24 cellular contexts compared by ENCODE assay signal in the genomic region with DNA sequence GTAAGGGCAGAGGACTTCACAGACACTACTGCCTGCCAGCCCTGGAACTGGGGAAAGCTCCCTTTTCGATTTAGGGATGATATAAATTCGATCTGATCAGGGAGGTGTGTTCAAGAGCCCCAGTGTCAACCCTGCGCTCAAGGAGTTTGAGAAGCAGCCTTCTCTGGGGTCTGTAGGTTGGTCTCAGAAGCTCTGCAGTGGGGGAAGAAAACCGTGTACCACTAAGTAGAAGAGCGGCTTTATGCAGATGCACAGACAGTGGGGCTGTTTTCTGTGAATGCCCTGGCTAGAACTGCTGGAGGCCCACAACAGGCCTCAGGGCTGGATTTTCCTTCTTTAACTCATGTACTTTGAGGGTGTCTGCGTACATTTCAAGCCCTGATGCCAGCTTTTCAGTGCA. TPM values are rescaled to one million over a fixed set of nuclear protein-coding genes. Genes with fewer than 3 reads are reported as not detected.
DNase-seq lines count a peak whose midpoint lies in the region; ATAC-seq and TF ChIP-seq lines count a peak whose summit lies in the region.
"Had no signal": no experiment of that assay in that cellular context is flagged by ENCODE, and none has a peak within 500 bp of the region (broad histone marks: within the 10 kb centered on the region; RNA-seq: fewer than 3 reads in every experiment).

No MANE protein-coding gene starts in this region.

- no peak overlapping the region for H3K9ac ChIP-seq in HUES64 (ENCODE audit: low read depth, low read length)
- H3K9ac ChIP-seq: BLaER1 had no signal

- H3K4me3 ChIP-seq in HUES64 (ENCODE audit: low read length) (peak overlapping the region; percentile 49; the same call in 1 of the 2 replicates), hepatocyte (no peak overlapping the region), sigmoid colon (no peak overlapping the region), mucosa of descending colon (no peak overlapping the region)
- H3K4me3 ChIP-seq: BLaER1, SJCRH30 had no signal

- peak overlapping the region; percentile 52 for H3K27ac Mint-ChIP-seq in activated naive CD4-positive, alpha-beta T cell treated with anti-CD3 and anti-CD28 coated beads, Interleukin-2, amount 10 ng/mL, durations not matched to agents 7 days and 5 days
- H3K27ac Mint-ChIP-seq in activated naive CD4-positive, alpha-beta T cell treated with anti-CD3 and anti-CD28 coated beads for 36 hours: no peak overlapping the region
- H3K27ac Mint-ChIP-seq in progenitor cell of endocrine pancreas: peak overlapping the region; percentile 21
- H3K27ac Mint-ChIP-seq: CD4-positive, alpha-beta T cell had no signal

- no peak for TF ChIP-seq CTCF in hepatocyte (IDR thresholded peaks at IDR 0.05; ENCODE audit: poor library complexity)
- TF ChIP-seq CTCF in progenitor cell of endocrine pancreas (IDR thresholded peaks at IDR 0.05; ENCODE audit: unreplicated experiment): no peak
- TF ChIP-seq CTCF in sigmoid colon (IDR thresholded peaks at IDR 0.05): no peak
- no peak for TF ChIP-seq CTCF in mucosa of descending colon (IDR thresholded peaks at IDR 0.05)

- peaks cover 3% of the 10 kb centered on the region for H3K9me3 Mint-ChIP-seq in activated naive CD4-positive, alpha-beta T cell treated with anti-CD3 and anti-CD28 coated beads, Interleukin-2, amount 10 ng/mL, durations not matched to agents 7 days and 5 days
- H3K9me3 Mint-ChIP-seq in activated naive CD4-positive, alpha-beta T cell treated with anti-CD3 and anti-CD28 coated beads for 36 hours: peaks cover 2% of the 10 kb centered on the region
- H3K9me3 Mint-ChIP-seq in progenitor cell of endocrine pancreas (ENCODE audit: low read depth): no peaks in the 10 kb centered on the region

- no peaks in the 10 kb centered on the region for H3K79me2 ChIP-seq in hepatocyte

- no peaks in the 10 kb centered on the region for H4K20me1 ChIP-seq in hepatocyte (ENCODE audit: insufficient read depth, poor library complexity, severe bottlenecking)
- H4K20me1 ChIP-seq: BLaER1 had no signal

- 13% methylated on average over 6 of the region's 6 CpGs for WGBS in HUES64
- 61% methylated on average over 6 of the region's 6 CpGs for WGBS in hepatocyte (ENCODE audit: low lambda C conversion rate, missing lambda C conversion rate)
- WGBS in sigmoid colon, 2 donors: 33 to 35% methylated on average over 6 of the region's 6 CpGs

- no peak for TF ChIP-seq POLR2A in sigmoid colon (IDR thresholded peaks at IDR 0.05)

- no peaks in the 10 kb centered on the region for H3K9me2 ChIP-seq in hepatocyte (replicated peaks; ENCODE audit: insufficient read depth)

- peaks cover 14% of the 10 kb centered on the region for H3K36me3 Mint-ChIP-seq in activated naive CD4-positive, alpha-beta T cell treated with anti-CD3 and anti-CD28 coated beads, Interleukin-2, amount 10 ng/mL, durations not matched to agents 7 days and 5 days
- no peaks in the 10 kb centered on the region for H3K36me3 Mint-ChIP-seq in activated naive CD4-positive, alpha-beta T cell treated with anti-CD3 and anti-CD28 coated beads for 36 hours (ENCODE audit: low read depth)
- no peaks in the 10 kb centered on the region for H3K36me3 Mint-ChIP-seq in progenitor cell of endocrine pancreas (ENCODE audit: insufficient read depth)

- no peak for TF ChIP-seq EP300 in sigmoid colon (IDR thresholded peaks at IDR 0.05)

- CTCF ChIA-PET in activated naive CD4-positive, alpha-beta T cell treated with anti-CD3 and anti-CD28 coated beads, Interleukin-2, amount 10 ng/mL, durations not matched to agents 7 days and 5 days (lab: Charles Lee): no interaction called here
- CTCF ChIA-PET in activated naive CD4-positive, alpha-beta T cell treated with anti-CD3 and anti-CD28 coated beads for 36 hours (lab: Charles Lee): no interaction called here

- H3K4me1 Mint-ChIP-seq in activated naive CD4-positive, alpha-beta T cell treated with anti-CD3 and anti-CD28 coated beads, Interleukin-2, amount 10 ng/mL, durations not matched to agents 7 days and 5 days: peaks cover 2% of the 10 kb centered on the region
- peaks cover 10% of the 10 kb centered on the region for H3K4me1 Mint-ChIP-seq in activated naive CD4-positive, alpha-beta T cell treated with anti-CD3 and anti-CD28 coated beads for 36 hours (ENCODE audit: low read depth)
- H3K4me1 Mint-ChIP-seq in progenitor cell of endocrine pancreas (ENCODE audit: low read depth): peaks cover 3% of the 10 kb centered on the region

- H3K4me3 Mint-ChIP-seq in activated naive CD4-positive, alpha-beta T cell treated with anti-CD3 and anti-CD28 coated beads, Interleukin-2, amount 10 ng/mL, durations not matched to agents 7 days and 5 days: no peak overlapping the region
- H3K4me3 Mint-ChIP-seq in activated naive CD4-positive, alpha-beta T cell treated with anti-CD3 and anti-CD28 coated beads for 36 hours: no peak overlapping the region
- no peak overlapping the region for H3K4me3 Mint-ChIP-seq in progenitor cell of endocrine pancreas (ENCODE audit: low read depth)
- H3K4me3 Mint-ChIP-seq: CD4-positive, alpha-beta T cell had no signal

- H3K27me3 ChIP-seq in HUES64 (ENCODE audit: insufficient read depth, low read length) (peaks cover 97% of the 10 kb centered on the region), hepatocyte (peaks cover 91% of the 10 kb centered on the region), sigmoid colon (peaks cover 42 to 87% (median 67%) of the 10 kb centered on the region in 3 donors)

- H3K9me3 ChIP-seq in HUES64 (ENCODE audit: insufficient read depth, low read depth, low read length): no peaks in the 10 kb centered on the region
- H3K9me3 ChIP-seq in hepatocyte (ENCODE audit: low read depth): no peaks in the 10 kb centered on the region
- no peaks in the 10 kb centered on the region for H3K9me3 ChIP-seq in sigmoid colon
- no peaks in the 10 kb centered on the region for H3K9me3 ChIP-seq in mucosa of descending colon
- H3K9me3 ChIP-seq: SJCRH30 had no signal

- H3K27ac ChIP-seq in HUES64 (ENCODE audit: low read depth, low read length) (no peak overlapping the region), hepatocyte (peak overlapping the region; percentile 27), sigmoid colon (no peak overlapping the region)
- H3K27ac ChIP-seq: 22Rv1, BLaER1, HL-60, SJCRH30 had no signal

- no peak for ATAC-seq in mucosa of descending colon
- ATAC-seq in GM21447 (IDR thresholded peaks at IDR 0.05; ENCODE audit: unreplicated experiment): no peak

- H3K36me3 ChIP-seq in HUES64 (ENCODE audit: insufficient read depth, low read length) (no peaks in the 10 kb centered on the region), hepatocyte (replicated peaks; ENCODE audit: insufficient read depth, low read depth) (no peaks in the 10 kb centered on the region), sigmoid colon (no peaks in the 10 kb centered on the region), mucosa of descending colon (ENCODE audit: low read depth) (no peaks in the 10 kb centered on the region)
- H3K36me3 ChIP-seq: BLaER1, SJCRH30 had no signal

- intact Hi-C loops in activated naive CD4-positive, alpha-beta T cell treated with anti-CD3 and anti-CD28 coated beads for 36 hours (cut with micrococcal nuclease): no loop called here
- intact Hi-C loops in sigmoid colon (cut with DNase I) (no loop called here), mucosa of descending colon (cut with DNase I, micrococcal nuclease) (no loop called here)

- H2AFZ ChIP-seq in hepatocyte: no peak overlapping the region

- H3K4me1 ChIP-seq in HUES64 (ENCODE audit: insufficient read depth, low read length) (peaks cover 25% of the 10 kb centered on the region), hepatocyte (ENCODE audit: insufficient read depth) (peaks cover 6% of the 10 kb centered on the region), sigmoid colon (peaks cover 0 to 20% (median 14%) of the 10 kb centered on the region in 4 donors), mucosa of descending colon (ENCODE audit: low read depth) (no peaks in the 10 kb centered on the region)
- H3K4me1 ChIP-seq: BLaER1, SJCRH30 had no signal

- DNase-seq in activated naive CD4-positive, alpha-beta T cell treated with anti-CD3 and anti-CD28 coated beads, Interleukin-2, amount 10 ng/mL, durations not matched to agents 7 days and 5 days: no peak
- DNase-seq in activated naive CD4-positive, alpha-beta T cell treated with anti-CD3 and anti-CD28 coated beads for 36 hours: no peak
- DNase-seq in hepatocyte (ENCODE audit: low spot score) (no peak), progenitor cell of endocrine pancreas (ENCODE audit: low spot score, unreplicated experiment) (no peak), sigmoid colon (no peak), mucosa of descending colon (no peak)
- DNase-seq: ACHN; CD4-positive, alpha-beta T cell; COR-L47; DMS79; IMR-90; NCI-H1105 treated with DMSO at 0.1 percent for 48 hours; NCI-H2029 treated with DMSO at 0.1 percent for 48 hours; NCI-H226; NCI-H510A treated with DMSO at 0.1 percent for 48 hours; NCI-H748 treated with DMSO at 0.1 percent for 48 hours; NK-92 treated with Interleukin-12 subunit alpha and Interleukin-12 subunit beta, amount 100 ng/mL, for 24 hours; SJCRH30 had no signal

- peaks cover 98% of the 10 kb centered on the region for H3K27me3 Mint-ChIP-seq in activated naive CD4-positive, alpha-beta T cell treated with anti-CD3 and anti-CD28 coated beads, Interleukin-2, amount 10 ng/mL, durations not matched to agents 7 days and 5 days
- peaks cover 77% of the 10 kb centered on the region for H3K27me3 Mint-ChIP-seq in activated naive CD4-positive, alpha-beta T cell treated with anti-CD3 and anti-CD28 coated beads for 36 hours (ENCODE audit: low read depth)
- H3K27me3 Mint-ChIP-seq in progenitor cell of endocrine pancreas: peaks cover 91% of the 10 kb centered on the region

- no peak overlapping the region for H3K4me2 ChIP-seq in hepatocyte
- H3K4me2 ChIP-seq: BLaER1 had no signal

RNA-seq across cellular contexts. Expression of a gene that starts 6.4 kb away (rescaled TPM):
- not detected for total RNA-seq in activated naive CD4-positive, alpha-beta T cell treated with anti-CD3 and anti-CD28 coated beads for 36 hours
- polyA plus RNA-seq in HUES64 (2013, experiment 1 of 2): 0.40 TPM
- polyA plus RNA-seq in HUES64 (2013, experiment 2 of 2): 0.25 TPM
- 14.7 and 14.8 TPM in 2 replicates for total RNA-seq in hepatocyte
- 2.4 and 4.5 TPM in 2 replicates for polyA plus RNA-seq in hepatocyte
- total RNA-seq in progenitor cell of endocrine pancreas: not detected in 2 replicates
- not detected for total RNA-seq in sigmoid colon
- under 1 TPM in 1 of 3 donors, not detected in 2; 0.04 TPM for polyA plus RNA-seq in sigmoid colon
- under 1 TPM in 1 of 3 donors, not detected in 2; 0.46 TPM for total RNA-seq in mucosa of descending colon
- total RNA-seq: HT-29 had no signal

Comparison
In these comparisons a context has a peak if more than half of its experiments do, and no peak if none do; other contexts are left out.
1. RNA of a gene that starts 6.4 kb away (total RNA-seq): 14.7 to 14.8 TPM in hepatocyte; not detected in progenitor cell of endocrine pancreas, 0.46 TPM in mucosa of descending colon, not detected in activated naive CD4-positive, alpha-beta T cell treated with anti-CD3 and anti-CD28 coated beads for 36 hours and not detected in sigmoid colon; every median in the first group is over 10 times any median in the second.